8 cellular contexts compared by ENCODE assay signal in the genomic region with DNA sequence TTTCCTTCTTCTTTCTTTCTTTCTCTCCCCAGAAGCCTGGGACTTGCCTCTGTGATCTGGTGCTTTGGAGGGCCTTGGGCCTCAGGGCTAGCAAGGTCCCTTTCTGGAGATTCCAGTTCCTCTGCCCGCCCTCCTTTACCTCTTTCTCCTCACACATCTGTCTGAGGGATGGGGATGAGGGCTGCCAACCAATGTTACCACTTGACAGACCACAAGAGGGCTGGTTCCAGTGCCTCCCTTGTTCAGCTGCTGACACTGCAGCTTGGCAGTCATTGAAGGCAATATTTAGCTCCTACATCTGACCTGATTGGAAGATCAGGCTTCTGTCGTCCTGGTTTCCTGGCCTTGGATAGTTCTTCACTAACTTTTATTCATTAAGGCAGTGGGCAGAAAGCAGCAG. TPM values are rescaled to one million over a fixed set of nuclear protein-coding genes. Genes with fewer than 3 reads are reported as not detected.
DNase-seq lines count a peak whose midpoint lies in the region; ATAC-seq and TF ChIP-seq lines count a peak whose summit lies in the region.

No MANE protein-coding gene starts in this region.

- H3K4me1 ChIP-seq in adipocyte (ENCODE audit: control insufficient read depth, insufficient read depth, low read length) (peaks cover 4% of the 10 kb centered on the region), psoas muscle (peaks cover 5% of the 10 kb centered on the region), vagina (peaks cover 7% of the 10 kb centered on the region), smooth muscle cell (ENCODE audit: low read depth) (peaks cover 12% of the 10 kb centered on the region)

- no peaks in the 10 kb centered on the region for H3K27me3 ChIP-seq in adipocyte (replicated peaks; ENCODE audit: control insufficient read depth, insufficient read depth, low read length)
- no peaks in the 10 kb centered on the region for H3K27me3 ChIP-seq in psoas muscle (ENCODE audit: insufficient read depth in 3 of 3, low read length in 2 of 3)
- no peaks in the 10 kb centered on the region for H3K27me3 ChIP-seq in vagina
- no peaks in the 10 kb centered on the region for H3K27me3 ChIP-seq in smooth muscle cell (ENCODE audit: low read depth)

- 23 to 32% (median 27%) methylated on average over 2 of the region's 2 CpGs for WGBS in psoas muscle, 3 donors
- WGBS in smooth muscle cell (ENCODE audit: low lambda C conversion rate): 59% methylated on average over 2 of the region's 2 CpGs

- H3K79me2 ChIP-seq in smooth muscle cell (ENCODE audit: low read depth): peaks cover 9% of the 10 kb centered on the region

- peaks cover 7% of the 10 kb centered on the region for H4K20me1 ChIP-seq in smooth muscle cell (ENCODE audit: low read depth)

- no peaks in the 10 kb centered on the region for H3F3A ChIP-seq in smooth muscle cell (ENCODE audit: low read depth)

- no peaks in the 10 kb centered on the region for H3K36me3 ChIP-seq in adipocyte (ENCODE audit: control insufficient read depth, insufficient read depth, low read length, severe bottlenecking)
- H3K36me3 ChIP-seq in psoas muscle (ENCODE audit: insufficient read depth in 1 of 2, low read depth in 1 of 2): no peaks in the 10 kb centered on the region
- H3K36me3 ChIP-seq in vagina: no peaks in the 10 kb centered on the region
- no peaks in the 10 kb centered on the region for H3K36me3 ChIP-seq in smooth muscle cell (ENCODE audit: low read depth)

- no peak overlapping the region for H3K4me2 ChIP-seq in smooth muscle cell

- TF ChIP-seq CTCF in psoas muscle (IDR thresholded peaks at IDR 0.05): no peak
- TF ChIP-seq CTCF in vagina (IDR thresholded peaks at IDR 0.05): no peak
- TF ChIP-seq CTCF in smooth muscle cell (IDR thresholded peaks at IDR 0.05; ENCODE audit: borderline replicate concordance, insufficient read depth, poor library complexity, severe bottlenecking): no peak

- DNase-seq in activated CD8-positive, alpha-beta memory T cell treated with anti-CD3 and anti-CD28 coated beads, Interleukin-2, amount 50 U/mL, for 4 hours: peak; percentile 27
- DNase-seq in activated CD8-positive, alpha-beta memory T cell treated with anti-CD3 and anti-CD28 coated beads for 24 hours: no peak
- DNase-seq in NCI-H187 treated with DMSO at 0.1 percent for 48 hours (lab: John Stamatoyannopoulos, UW): peak; percentile 22
- DNase-seq in adipocyte (ENCODE audit: low read depth): peak; percentile 27
- DNase-seq in myocyte (ENCODE audit: low read depth): peak; percentile 90
- DNase-seq in psoas muscle: no peak
- DNase-seq in vagina (ENCODE audit: extremely low spot score in 2 of 2): no peak
- no peak for DNase-seq in smooth muscle cell (lab: John Stamatoyannopoulos, UW; ENCODE audit: unreplicated experiment)

- no peak overlapping the region for H3K27ac ChIP-seq in psoas muscle
- H3K27ac ChIP-seq in vagina: no peak overlapping the region
- no peak overlapping the region for H3K27ac ChIP-seq in smooth muscle cell (ENCODE audit: low read depth)

- H2AFZ ChIP-seq in smooth muscle cell (ENCODE audit: low read depth): no peak overlapping the region

- TF ChIP-seq POLR2A in vagina (IDR thresholded peaks at IDR 0.05): no peak

- ATAC-seq in psoas muscle: no peak

- H3K9me3 ChIP-seq in adipocyte (ENCODE audit: control insufficient read depth, low read length) (no peaks in the 10 kb centered on the region), psoas muscle (no peaks in the 10 kb centered on the region), vagina (no peaks in the 10 kb centered on the region), smooth muscle cell (replicated peaks; ENCODE audit: low read depth) (no peaks in the 10 kb centered on the region)

- intact Hi-C loops in psoas muscle (cut with DNase I) (no loop called here), vagina (cut with DNase I) (no loop called here)

- H3K9ac ChIP-seq in adipocyte (ENCODE audit: low read length) (no peak overlapping the region), smooth muscle cell (ENCODE audit: low read depth) (no peak overlapping the region)

- H3K4me3 ChIP-seq in adipocyte (ENCODE audit: low read length) (no peak overlapping the region), psoas muscle (no peak overlapping the region), vagina (no peak overlapping the region), smooth muscle cell (no peak overlapping the region)

RNA-seq across cellular contexts. Expression of gene ZNF652, which starts 3.6 kb away (rescaled TPM):
- total RNA-seq in myocyte (24.6 and 26.5 TPM in 2 replicates), psoas muscle (10 to 100 TPM; 21.3 to 30.1 (median 23.8) TPM), vagina (42.7 TPM), smooth muscle cell (42.5 and 48.8 TPM in 2 replicates)
- 8.3 TPM for polyA plus RNA-seq in myocyte (2012)
- polyA plus RNA-seq in psoas muscle (10 to 100 TPM in 1 of 3 donors, 1 to 10 TPM in 2; 3.1 to 15.5 (median 8.1) TPM), smooth muscle cell (18.3 and 27.4 TPM in 2 replicates)

RNA-seq across cellular contexts. Expression of gene PHB1, which starts 49.0 kb away (rescaled TPM):
- total RNA-seq in myocyte: 128 and 153 TPM in 2 replicates
- polyA plus RNA-seq in myocyte (2012): 217 TPM
- 100 to 1,000 TPM; 134 to 209 (median 168) TPM for total RNA-seq in psoas muscle
- 100 to 1,000 TPM; 175 to 364 (median 210) TPM for polyA plus RNA-seq in psoas muscle
- 58.7 TPM for total RNA-seq in vagina
- 80.8 and 90.1 TPM in 2 replicates for total RNA-seq in smooth muscle cell
- 181 and 184 TPM in 2 replicates for polyA plus RNA-seq in smooth muscle cell

Comparison
In these comparisons a context has a peak if more than half of its experiments do, and no peak if none do; other contexts are left out.
1. DNase-seq: peak in activated CD8-positive, alpha-beta memory T cell treated with anti-CD3 and anti-CD28 coated beads, Interleukin-2, amount 50 U/mL, for 4 hours (single experiment), NCI-H187 treated with DMSO at 0.1 percent for 48 hours (single experiment), adipocyte (single experiment) and myocyte (single experiment); none in activated CD8-positive, alpha-beta memory T cell treated with anti-CD3 and anti-CD28 coated beads for 24 hours (single experiment), psoas muscle (0 of 2), vagina (0 of 2) and smooth muscle cell (single experiment).